In the genomic region with DNA sequence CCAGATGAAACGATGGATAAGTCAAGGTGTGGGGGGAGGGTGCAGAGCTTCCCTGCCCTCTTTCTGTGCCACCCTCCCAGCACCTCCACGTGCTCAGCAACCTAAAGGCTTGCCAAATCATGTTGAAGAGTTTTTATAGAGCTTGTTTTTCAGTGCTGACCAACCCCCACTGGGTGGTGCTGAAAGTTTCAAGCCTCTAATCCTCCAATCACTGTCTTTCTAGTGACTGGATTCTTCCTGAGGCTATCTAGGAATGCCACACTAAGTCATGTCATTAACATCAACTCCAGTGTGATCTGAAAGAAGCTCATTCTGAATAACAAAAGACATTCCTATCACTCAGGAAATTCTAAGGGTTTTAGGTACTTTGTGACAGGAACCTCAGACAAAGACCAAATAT, we compare ENCODE assay signal across 27 cellular contexts.
DNase-seq lines count a peak whose midpoint lies in the region; ATAC-seq and TF ChIP-seq lines count a peak whose summit lies in the region.
"Had no signal": no experiment of that assay in that cellular context is flagged by ENCODE, and none has a peak within 500 bp of the region (broad histone marks: within the 10 kb centered on the region; RNA-seq: fewer than 3 reads in every experiment).

No MANE protein-coding gene starts in this region.

- H3K4me3 ChIP-seq in HCT116 (replicated peaks in 1 of 2; ENCODE audit: low read depth in 1 of 2, low read length in 2 of 2) (no peak overlapping the region), RWPE2 (ENCODE audit: severe bottlenecking) (no peak overlapping the region), mesendoderm (ENCODE audit: low read length) (no peak overlapping the region), heart right ventricle (no peak overlapping the region)
- H3K4me3 ChIP-seq: BLaER1 treated with 17β-estradiol and CSF1 and Interleukin-3, amounts not matched to agents 10 nM and 100 nM; pancreas; suprapubic skin had no signal

- no peak overlapping the region for H4K5ac ChIP-seq in mesendoderm (ENCODE audit: low read length)

- H3K27me3 Mint-ChIP-seq in progenitor cell of endocrine pancreas: no peaks in the 10 kb centered on the region
- H3K27me3 Mint-ChIP-seq: activated CD4-positive, alpha-beta T cell treated with anti-CD3 and anti-CD28 coated beads for 36 hours had no signal

- no CpG with 5 or more reads among the region's 2 CpGs for WGBS in mesendoderm (ENCODE audit: extremely low coverage, insufficient coverage, low lambda C conversion rate)
- WGBS in heart right ventricle, 2 donors: 62 to 70% methylated on average over 2 of the region's 2 CpGs

- no peak for TF ChIP-seq POLR2A in HCT116 (IDR thresholded peaks at IDR 0.05; ENCODE audit: borderline replicate concordance, extremely low read depth, insufficient read depth, insufficient read length)

- H2BK120ac ChIP-seq in mesendoderm (ENCODE audit: low read depth, low read length): no peak overlapping the region

- no peak overlapping the region for H3K23ac ChIP-seq in mesendoderm (ENCODE audit: low read length)

- no peaks in the 10 kb centered on the region for H4K20me1 ChIP-seq in HCT116 (ENCODE audit: insufficient read depth)
- H4K20me1 ChIP-seq: BLaER1 treated with 17β-estradiol and CSF1 and Interleukin-3, amounts not matched to agents 10 nM and 100 nM had no signal

- intact Hi-C loops in HCT116 (cut with micrococcal nuclease): no loop called here
- intact Hi-C loops in heart right ventricle (cut with DNase I): no loop called here

- no peak overlapping the region for H3K18ac ChIP-seq in mesendoderm (ENCODE audit: low read length)

- CTCF ChIA-PET in HCT116 (lab: Charles Lee): interaction anchor here (1.5 kb wide), 1 partner anchor 11 kb away, joined by 3 read pairs; no protein-coding TSS in a partner anchor

- H3K27ac Mint-ChIP-seq in progenitor cell of endocrine pancreas: no peak overlapping the region
- H3K27ac Mint-ChIP-seq: activated CD4-positive, alpha-beta T cell treated with anti-CD3 and anti-CD28 coated beads for 36 hours; activated naive CD8-positive, alpha-beta T cell; activated T-helper 2 cell treated with anti-CD3 and anti-CD28 coated beads, Interferon-gamma antibody, Interleukin-2, Interleukin-4, amounts not matched to agents 10 μg/mL and 5 μg/mL and 100 μg/mL, durations not matched to agents 14 hours and 24 hours and 36 hours had no signal

- H3K79me2 ChIP-seq in HCT116 (ENCODE audit: insufficient read depth, low read length) (no peaks in the 10 kb centered on the region), mesendoderm (ENCODE audit: control insufficient read depth, insufficient read depth, low read length) (no peaks in the 10 kb centered on the region)

- TF ChIP-seq RAD21 in HCT116 (IDR thresholded peaks at IDR 0.05; ENCODE audit: low read depth): no peak

- H3K9me3 Mint-ChIP-seq in progenitor cell of endocrine pancreas (ENCODE audit: low read depth): no peaks in the 10 kb centered on the region
- H3K9me3 Mint-ChIP-seq: activated T-helper 2 cell treated with anti-CD3 and anti-CD28 coated beads, Interferon-gamma antibody, Interleukin-2, Interleukin-4, amounts not matched to agents 10 μg/mL and 5 μg/mL and 100 μg/mL, durations not matched to agents 14 hours and 24 hours and 36 hours had no signal

- ATAC-seq in HCT116 (peak; percentile 36; the same call in 1 of the 2 replicates), RWPE2 (ENCODE audit: low read depth) (0 out of 3 replicates have a peak, but pooled peaks have one; percentile 17), esophagus mucosa (peak; percentile 37), GM18907 (IDR thresholded peaks at IDR 0.05; ENCODE audit: unreplicated experiment) (no peak), heart right ventricle (no peak), GM21619 (IDR thresholded peaks at IDR 0.05; ENCODE audit: unreplicated experiment) (no peak)
- ATAC-seq: activated CD4-positive, alpha-beta T cell treated with anti-CD3 and anti-CD28 coated beads for 36 hours; pancreas had no signal

- no peaks in the 10 kb centered on the region for H3K36me3 ChIP-seq in HCT116 (ENCODE audit: control insufficient read depth in 1 of 2, insufficient read depth in 2 of 2, low read length in 2 of 2)
- no peaks in the 10 kb centered on the region for H3K36me3 ChIP-seq in RWPE2 (ENCODE audit: low read depth)
- H3K36me3 ChIP-seq in mesendoderm (ENCODE audit: control insufficient read depth, insufficient read depth, low read length): no peaks in the 10 kb centered on the region
- no peaks in the 10 kb centered on the region for H3K36me3 ChIP-seq in heart right ventricle
- H3K36me3 ChIP-seq: BLaER1 treated with 17β-estradiol and CSF1 and Interleukin-3, amounts not matched to agents 10 nM and 100 nM; pancreas; suprapubic skin had no signal

- no peaks in the 10 kb centered on the region for H3K27me3 ChIP-seq in HCT116 (ENCODE audit: insufficient read depth, low read length)
- no peaks in the 10 kb centered on the region for H3K27me3 ChIP-seq in RWPE2 (ENCODE audit: insufficient read depth, poor library complexity, severe bottlenecking)
- no peaks in the 10 kb centered on the region for H3K27me3 ChIP-seq in mesendoderm (ENCODE audit: insufficient read depth, low read length, poor library complexity)
- no peaks in the 10 kb centered on the region for H3K27me3 ChIP-seq in heart right ventricle
- H3K27me3 ChIP-seq: BLaER1 treated with 17β-estradiol and CSF1 and Interleukin-3, amounts not matched to agents 10 nM and 100 nM; pancreas; suprapubic skin had no signal

- DNase-seq in HCT116 (ENCODE audit: low read depth, low spot score) (no peak), RWPE2 (ENCODE audit: low spot score) (no peak), mesendoderm (peak; percentile 96), progenitor cell of endocrine pancreas (ENCODE audit: low spot score, unreplicated experiment) (no peak), heart right ventricle (no peak)
- DNase-seq: activated CD4-positive, alpha-beta T cell treated with anti-CD3 and anti-CD28 coated beads for 36 hours; activated T-cell treated with anti-CD3 and anti-CD28 coated beads for 4 hours; anterior cingulate cortex; effector CD8-positive, alpha-beta T cell; erythroblast; head of caudate nucleus; mesenchymal stem cell; NCI-H1092; NCI-H1694; pancreas; retina; Right ventricle myocardium superior; small intestine; stimulated activated naive CD4-positive, alpha-beta T cell had no signal

- no peaks in the 10 kb centered on the region for H3K36me3 Mint-ChIP-seq in progenitor cell of endocrine pancreas (ENCODE audit: insufficient read depth)
- H3K36me3 Mint-ChIP-seq: activated naive CD8-positive, alpha-beta T cell had no signal

- H2BK15ac ChIP-seq in mesendoderm (replicated peaks; ENCODE audit: low read depth): no peak overlapping the region

- H3K4me3 Mint-ChIP-seq in progenitor cell of endocrine pancreas (ENCODE audit: low read depth): no peak overlapping the region
- H3K4me3 Mint-ChIP-seq: activated CD4-positive, alpha-beta T cell treated with anti-CD3 and anti-CD28 coated beads for 36 hours; activated naive CD8-positive, alpha-beta T cell; neural crest cell had no signal

- RAD21 ChIA-PET in HCT116 (lab: Charles Lee; ENCODE audit: low non-redundant PET in 1 of 2, low total read pairs in 2 of 2, uncharacterized antibody in 2 of 2, unreplicated experiment in 2 of 2): no interaction called here

- no peak overlapping the region for H4K8ac ChIP-seq in mesendoderm (ENCODE audit: low read depth, low read length)

- TF ChIP-seq CTCF in HCT116 (IDR thresholded peaks at IDR 0.05 in 2 of 3, conservative IDR thresholded peaks at IDR 0.05 in 1 of 3; ENCODE audit: borderline replicate concordance in 1 of 3, insufficient read depth in 1 of 3, low read depth in 2 of 3, low read length in 2 of 3): no peak
- no peak for TF ChIP-seq CTCF in RWPE2 (IDR thresholded peaks at IDR 0.05; ENCODE audit: poor library complexity, severe bottlenecking)
- no peak for TF ChIP-seq CTCF in progenitor cell of endocrine pancreas (IDR thresholded peaks at IDR 0.05; ENCODE audit: unreplicated experiment)
- TF ChIP-seq CTCF in heart right ventricle (IDR thresholded peaks at IDR 0.05): no peak

- H3K4me2 ChIP-seq in HCT116 (ENCODE audit: low read length): no peak overlapping the region
- H3K4me2 ChIP-seq in mesendoderm (ENCODE audit: low read length): no peak overlapping the region
- H3K4me2 ChIP-seq: BLaER1 treated with 17β-estradiol and CSF1 and Interleukin-3, amounts not matched to agents 10 nM and 100 nM had no signal

- H3K4me1 Mint-ChIP-seq in progenitor cell of endocrine pancreas (ENCODE audit: low read depth): peaks cover 3% of the 10 kb centered on the region
- H3K4me1 Mint-ChIP-seq: neural crest cell had no signal

- H3K4ac ChIP-seq in mesendoderm (ENCODE audit: low read depth, low read length): no peak overlapping the region

- no peak overlapping the region for H2BK5ac ChIP-seq in mesendoderm (ENCODE audit: low read length)

- H3K56ac ChIP-seq in mesendoderm (ENCODE audit: low read length): no peak overlapping the region

- H3K9me3 ChIP-seq in HCT116 (ENCODE audit: control insufficient read depth in 1 of 2, insufficient read depth in 1 of 2, low read depth in 1 of 2, low read length in 2 of 2) (no peaks in the 10 kb centered on the region), RWPE2 (ENCODE audit: severe bottlenecking) (no peaks in the 10 kb centered on the region), heart right ventricle (peaks cover 0 to 6% (median 0%) of the 10 kb centered on the region in 11 donors)
- H3K9me3 ChIP-seq: pancreas, suprapubic skin had no signal

- H3K79me1 ChIP-seq in mesendoderm (ENCODE audit: low read length): no peaks in the 10 kb centered on the region

- H3K27ac ChIP-seq in HCT116 (ENCODE audit: low read depth, low read length) (no peak overlapping the region), RWPE2 (ENCODE audit: poor library complexity, severe bottlenecking) (no peak overlapping the region), mesendoderm (ENCODE audit: low read depth, low read length) (no peak overlapping the region), heart right ventricle (no peak overlapping the region)
- H3K27ac ChIP-seq: BLaER1 treated with 17β-estradiol and CSF1 and Interleukin-3, amounts not matched to agents 10 nM and 100 nM; pancreas; suprapubic skin had no signal

- no peak overlapping the region for H3K9ac ChIP-seq in HCT116 (ENCODE audit: low read length)
- H3K9ac ChIP-seq in mesendoderm (ENCODE audit: low read length): no peak overlapping the region
- H3K9ac ChIP-seq: BLaER1 treated with 17β-estradiol and CSF1 and Interleukin-3, amounts not matched to agents 10 nM and 100 nM had no signal

- no peak overlapping the region for H2AK5ac ChIP-seq in mesendoderm (ENCODE audit: low read length)

- no peaks in the 10 kb centered on the region for H3K4me1 ChIP-seq in HCT116 (ENCODE audit: control insufficient read depth in 1 of 2, insufficient read depth in 2 of 2, low read length in 2 of 2)
- no peaks in the 10 kb centered on the region for H3K4me1 ChIP-seq in RWPE2 (ENCODE audit: insufficient read depth, poor library complexity, severe bottlenecking)
- H3K4me1 ChIP-seq in mesendoderm (ENCODE audit: control insufficient read depth, low read depth, low read length): no peaks in the 10 kb centered on the region
- no peaks in the 10 kb centered on the region for H3K4me1 ChIP-seq in heart right ventricle
- H3K4me1 ChIP-seq: BLaER1 treated with 17β-estradiol and CSF1 and Interleukin-3, amounts not matched to agents 10 nM and 100 nM; pancreas; suprapubic skin had no signal

- no TSS peak for BruUV-seq in HCT116 (replicated peaks; lab: Mats Ljungman, UMichigan)

- POLR2A ChIA-PET in HCT116 (lab: Charles Lee): no interaction called here

- H3K9me2 ChIP-seq in HCT116 (ENCODE audit: insufficient read depth): no peaks in the 10 kb centered on the region

- H2AFZ ChIP-seq in HCT116 (ENCODE audit: low read depth, low read length, poor library complexity, severe bottlenecking): no peak overlapping the region

Comparison
In these comparisons a context has a peak if more than half of its experiments do, and no peak if none do; other contexts are left out.
1. ATAC-seq: peak in HCT116 (single experiment), RWPE2 (single experiment) and esophagus mucosa (single experiment); none in GM18907 (single experiment), heart right ventricle (0 of 8) and GM21619 (single experiment).